18 cellular contexts compared by ENCODE assay signal in genomic region chr21:42069327-42069726, GRCh38. TPM values are rescaled to one million over a fixed set of nuclear protein-coding genes. Genes with fewer than 3 reads are reported as not detected.
DNase-seq lines count a peak whose midpoint lies in the region; ATAC-seq and TF ChIP-seq lines count a peak whose summit lies in the region.
"Had no signal": no experiment of that assay in that cellular context is flagged by ENCODE, and none has a peak within 500 bp of the region (broad histone marks: within the 10 kb centered on the region; RNA-seq: fewer than 3 reads in every experiment).

No MANE protein-coding gene starts in this region.

- no peaks in the 10 kb centered on the region for H3K27me3 ChIP-seq in WERI-Rb-1 (ENCODE audit: insufficient read depth, low read depth, severe bottlenecking)

- H3K27ac ChIP-seq in WERI-Rb-1 = peak overlapping the region; percentile 21
- H3K27ac ChIP-seq: BLaER1 treated with 17β-estradiol and CSF1 and Interleukin-3, amounts not matched to agents 10 nM and 100 nM had no signal

- TF ChIP-seq CTCF in natural killer cell (IDR thresholded peaks at IDR 0.05) (no peak), WERI-Rb-1 (IDR thresholded peaks at IDR 0.05; ENCODE audit: low read depth, low read length) (no peak), GM10266 (IDR thresholded peaks at IDR 0.05; ENCODE audit: control insufficient read depth, insufficient read depth, low read depth, missing control alignments) (no peak)

- no peak overlapping the region for H3K4me3 Mint-ChIP-seq in natural killer cell
- no peak overlapping the region for H3K4me3 Mint-ChIP-seq in natural killer cell treated with Interleukin-12 subunit alpha and Interleukin-12 subunit beta and Interleukin-15 and Interleukin-18, amount 100 ng/mL, for 72 hours
- H3K4me3 Mint-ChIP-seq in effector memory CD8-positive, alpha-beta T cell = no peak overlapping the region
- H3K4me3 Mint-ChIP-seq: HFFc6 had no signal

- no peak overlapping the region for H3K27ac Mint-ChIP-seq in natural killer cell
- H3K27ac Mint-ChIP-seq in natural killer cell treated with Interleukin-12 subunit alpha and Interleukin-12 subunit beta and Interleukin-15 and Interleukin-18, amount 100 ng/mL, for 72 hours = no peak overlapping the region
- no peak overlapping the region for H3K27ac Mint-ChIP-seq in effector memory CD8-positive, alpha-beta T cell
- H3K27ac Mint-ChIP-seq: CD8-positive, alpha-beta memory T cell; HFFc6 had no signal

- peaks cover 2 to 14% of the 10 kb centered on the region in 2 donors for H3K4me1 Mint-ChIP-seq in natural killer cell
- peaks cover 0 to 8% of the 10 kb centered on the region in 2 donors for H3K4me1 Mint-ChIP-seq in natural killer cell treated with Interleukin-12 subunit alpha and Interleukin-12 subunit beta and Interleukin-15 and Interleukin-18, amount 100 ng/mL, for 72 hours (ENCODE audit: low read depth in 2 of 2)
- H3K4me1 Mint-ChIP-seq in effector memory CD8-positive, alpha-beta T cell (ENCODE audit: low read depth in 2 of 2) = peaks cover 2 to 21% of the 10 kb centered on the region in 2 donors

- intact Hi-C loops in natural killer cell (cut with micrococcal nuclease) = no loop called here

- no peaks in the 10 kb centered on the region for H3K9me3 Mint-ChIP-seq in natural killer cell
- H3K9me3 Mint-ChIP-seq in natural killer cell treated with Interleukin-12 subunit alpha and Interleukin-12 subunit beta and Interleukin-15 and Interleukin-18, amount 100 ng/mL, for 72 hours = no peaks in the 10 kb centered on the region
- no peaks in the 10 kb centered on the region for H3K9me3 Mint-ChIP-seq in effector memory CD8-positive, alpha-beta T cell
- H3K9me3 Mint-ChIP-seq: CD8-positive, alpha-beta memory T cell; HFFc6 had no signal

- peaks cover 69 to 84% of the 10 kb centered on the region in 2 donors for H3K27me3 Mint-ChIP-seq in natural killer cell (ENCODE audit: low read depth in 2 of 2)
- peaks cover 43 to 57% of the 10 kb centered on the region in 2 donors for H3K27me3 Mint-ChIP-seq in natural killer cell treated with Interleukin-12 subunit alpha and Interleukin-12 subunit beta and Interleukin-15 and Interleukin-18, amount 100 ng/mL, for 72 hours
- peaks cover 36 to 39% of the 10 kb centered on the region in 2 donors for H3K27me3 Mint-ChIP-seq in effector memory CD8-positive, alpha-beta T cell

- H3K36me3 Mint-ChIP-seq in natural killer cell = no peaks in the 10 kb centered on the region
- H3K36me3 Mint-ChIP-seq in natural killer cell treated with Interleukin-12 subunit alpha and Interleukin-12 subunit beta and Interleukin-15 and Interleukin-18, amount 100 ng/mL, for 72 hours = no peaks in the 10 kb centered on the region
- no peaks in the 10 kb centered on the region for H3K36me3 Mint-ChIP-seq in effector memory CD8-positive, alpha-beta T cell (ENCODE audit: insufficient read depth)
- H3K36me3 Mint-ChIP-seq: CD8-positive, alpha-beta memory T cell had no signal

- in situ Hi-C loops in KBM-7 (cut with MboI; ENCODE audit: low pct_unique_long_range_greater_than_20kb, low sequenced_read_pairs) = no loop called here

- no peak for DNase-seq in natural killer cell
- no peak for DNase-seq in natural killer cell treated with Interleukin-12 subunit alpha and Interleukin-12 subunit beta and Interleukin-15 and Interleukin-18, amount 100 ng/mL, for 72 hours (ENCODE audit: low spot score)
- DNase-seq in WERI-Rb-1 = no peak
- no peak for DNase-seq in effector memory CD8-positive, alpha-beta T cell
- DNase-seq in activated CD8-positive, alpha-beta memory T cell treated with anti-CD3 and anti-CD28 coated beads for 24 hours = no peak
- DNase-seq in GM10266 (ENCODE audit: extremely low spot score) = no peak
- no peak for DNase-seq in KBM-7
- DNase-seq: 8988T, COR-L47, GOT3, H7, HFFc6, IMR-90 had no signal

- peak; percentile 63 to 95 (median 73) for ATAC-seq in natural killer cell
- ATAC-seq in natural killer cell treated with Interleukin-12 subunit alpha and Interleukin-12 subunit beta and Interleukin-15 and Interleukin-18, amount 100 ng/mL, for 72 hours = no peak
- ATAC-seq in effector memory CD8-positive, alpha-beta T cell (replicated peaks) = peak; percentile 98
- ATAC-seq in GM19467 (IDR thresholded peaks at IDR 0.05; ENCODE audit: unreplicated experiment) = no peak
- ATAC-seq: HCT116 had no signal

- no peak overlapping the region for H3K4me3 ChIP-seq in WERI-Rb-1 (ENCODE audit: low read depth, low read length)
- H3K4me3 ChIP-seq: BLaER1 treated with 17β-estradiol and CSF1 and Interleukin-3, amounts not matched to agents 10 nM and 100 nM had no signal

- H3K36me3 ChIP-seq in WERI-Rb-1 = no peaks in the 10 kb centered on the region
- H3K36me3 ChIP-seq: BLaER1 treated with 17β-estradiol and CSF1 and Interleukin-3, amounts not matched to agents 10 nM and 100 nM had no signal

- no peaks in the 10 kb centered on the region for H3K9me3 ChIP-seq in WERI-Rb-1 (ENCODE audit: severe bottlenecking)
- H3K9me3 ChIP-seq: BLaER1 treated with 17β-estradiol and CSF1 and Interleukin-3, amounts not matched to agents 10 nM and 100 nM had no signal

RNA-seq across cellular contexts. Expression of gene UMODL1, which starts 1.8 kb away (rescaled TPM):
- under 1 TPM in 2 of 3 donors, not detected in 1; 0.14 to 0.28 TPM for total RNA-seq in natural killer cell
- not detected for total RNA-seq in natural killer cell treated with Interleukin-12 subunit alpha and Interleukin-12 subunit beta and Interleukin-15 and Interleukin-18, amount 100 ng/mL, for 72 hours
- total RNA-seq: A673, HFFc6, IMR-90 had no signal

RNA-seq across cellular contexts. Expression of gene ZBTB21, which starts 59.2 kb away (rescaled TPM):
- total RNA-seq in natural killer cell = 100 to 1,000 TPM in 2 of 3 donors, 10 to 100 TPM in 1; 78.2 to 113 (median 100) TPM
- 10 to 100 TPM; 13.0 to 20.4 TPM for total RNA-seq in natural killer cell treated with Interleukin-12 subunit alpha and Interleukin-12 subunit beta and Interleukin-15 and Interleukin-18, amount 100 ng/mL, for 72 hours

Comparison
In these comparisons a context has a peak if more than half of its experiments do, and no peak if none do; other contexts are left out.
1. ATAC-seq: peak in natural killer cell (3 of 3) and effector memory CD8-positive, alpha-beta T cell (single experiment); none in natural killer cell treated with Interleukin-12 subunit alpha and Interleukin-12 subunit beta and Interleukin-15 and Interleukin-18, amount 100 ng/mL, for 72 hours (0 of 2) and GM19467 (single experiment).